In the genomic region with DNA sequence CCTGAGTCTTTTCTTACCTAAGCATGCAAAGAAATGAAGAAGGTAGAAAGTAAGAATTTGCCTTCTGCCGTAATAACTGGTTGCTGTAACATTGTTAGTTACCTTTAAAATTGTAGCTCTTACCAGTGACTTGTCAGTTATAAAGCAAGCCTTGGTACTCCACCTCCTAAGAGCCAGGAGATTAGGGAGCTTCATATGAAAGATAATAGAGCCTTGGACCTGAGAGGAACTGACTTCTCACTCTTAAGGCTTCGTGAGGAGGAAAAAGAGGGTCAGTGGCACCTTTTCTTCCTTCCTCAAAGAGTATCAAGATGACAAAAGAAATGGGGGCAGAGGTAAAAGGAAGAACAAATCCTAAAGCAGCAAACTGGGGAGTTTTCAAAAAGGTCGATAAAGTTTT, we compare ENCODE assay signal across 18 cellular contexts.
A peak's percentile ranks its signal among the peaks of the same experiment; 100 is the strongest.
DNase-seq lines count a peak whose midpoint lies in the region; ATAC-seq and TF ChIP-seq lines count a peak whose summit lies in the region.
"Had no signal": no experiment of that assay in that cellular context is flagged by ENCODE, and none has a peak within 500 bp of the region (broad histone marks: within the 10 kb centered on the region; RNA-seq: fewer than 3 reads in every experiment).

No MANE protein-coding gene starts in this region.

- H3K9me3 ChIP-seq in NT2/D1 (ENCODE audit: insufficient read depth, low read length) (no peaks in the 10 kb centered on the region), spleen (peaks cover 0 to 4% (median 0%) of the 10 kb centered on the region in 8 donors)
- H3K9me3 ChIP-seq in CD4-positive, alpha-beta T cell (ENCODE audit: control insufficient read depth, low read length), result no peaks in the 10 kb centered on the region
- H3K9me3 ChIP-seq: Caco-2 had no signal

- H3K4me1 Mint-ChIP-seq in CD4-positive, alpha-beta T cell (ENCODE audit: low read depth), result no peaks in the 10 kb centered on the region
- H3K4me1 Mint-ChIP-seq: brain had no signal

- no peak overlapping the region for H3K27ac Mint-ChIP-seq in CD4-positive, alpha-beta T cell
- H3K27ac Mint-ChIP-seq: brain; natural killer cell treated with Interleukin-12 subunit alpha and Interleukin-12 subunit beta and Interleukin-15 and Interleukin-18, amount 100 ng/mL, for 72 hours; progenitor cell of endocrine pancreas had no signal

- no peak for ATAC-seq in HG02970 (IDR thresholded peaks at IDR 0.05; ENCODE audit: low FRiP score, unreplicated experiment)
- no peak for ATAC-seq in GM19397 (IDR thresholded peaks at IDR 0.05; ENCODE audit: unreplicated experiment)
- ATAC-seq in CD4-positive, alpha-beta T cell (ENCODE audit: poor library complexity), result no peak
- ATAC-seq: natural killer cell treated with Interleukin-12 subunit alpha and Interleukin-12 subunit beta and Interleukin-15 and Interleukin-18, amount 100 ng/mL, for 72 hours had no signal

- 6 to 38% (median 26%) methylated on average over 3 of the region's 3 CpGs for whole genome bisulfite sequencing in spleen, 5 donors

- H3K4me3 ChIP-seq in H7 (ENCODE audit: insufficient read depth, low read depth, low read length), result no peak overlapping the region
- H3K4me3 ChIP-seq in NT2/D1 (ENCODE audit: insufficient read length, low read depth), result no peak overlapping the region
- peak overlapping the region in 1 of 8 donors; percentile 16 for H3K4me3 ChIP-seq in spleen

- TF ChIP-seq CTCF in spleen (IDR thresholded peaks at IDR 0.05 in 8 of 11, conservative IDR thresholded peaks at IDR 0.05 in 3 of 11), result no peak
- TF ChIP-seq CTCF in CD4-positive, alpha-beta T cell (IDR thresholded peaks at IDR 0.05), result no peak

- H3K27ac ChIP-seq in spleen, result peak overlapping the region in 7 of 8 donors; percentile 4 to 82 (median 58)
- H3K27ac ChIP-seq in CD4-positive, alpha-beta T cell (ENCODE audit: low read depth, low read length), result no peak overlapping the region

- H3K9me3 Mint-ChIP-seq in CD4-positive, alpha-beta T cell, result no peaks in the 10 kb centered on the region
- H3K9me3 Mint-ChIP-seq: brain; natural killer cell treated with Interleukin-12 subunit alpha and Interleukin-12 subunit beta and Interleukin-15 and Interleukin-18, amount 100 ng/mL, for 72 hours had no signal

- H3K36me3 ChIP-seq in H7 (replicated peaks; ENCODE audit: control insufficient read depth, insufficient read depth, low read length) (no peaks in the 10 kb centered on the region), NT2/D1 (ENCODE audit: insufficient read depth, insufficient read length, low read length) (no peaks in the 10 kb centered on the region), spleen (no peaks in the 10 kb centered on the region)

- TF ChIP-seq POLR2A in spleen (IDR thresholded peaks at IDR 0.05), result no peak

- H3K27me3 Mint-ChIP-seq in CD4-positive, alpha-beta T cell, result no peaks in the 10 kb centered on the region
- H3K27me3 Mint-ChIP-seq: natural killer cell treated with Interleukin-12 subunit alpha and Interleukin-12 subunit beta and Interleukin-15 and Interleukin-18, amount 100 ng/mL, for 72 hours had no signal

- no peak overlapping the region for H3K9ac ChIP-seq in NT2/D1 (ENCODE audit: insufficient read length, low read depth)

- CTCF ChIA-PET in CD4-positive, alpha-beta T cell (lab: Charles Lee), result no interaction called here

- DNase-seq in H7 (peak; percentile 16), NT2/D1 (ENCODE audit: low read depth, low spot score) (peak; percentile 18), iPS DF 19.7 (ENCODE audit: low read depth, low spot score) (peak; percentile 35), spleen (no peak)
- DNase-seq in activated naive CD4-positive, alpha-beta T cell treated with anti-CD3 and anti-CD28 coated beads, Interleukin-2, amount 50 U/mL, for 16 hours, result no peak
- no peak for DNase-seq in CD4-positive, alpha-beta T cell
- DNase-seq: Caco-2; head of caudate nucleus; kidney; NCI-H146; NCI-H774; stimulated activated CD4-positive, alpha-beta T cell treated with anti-CD3 and anti-CD28 coated beads, Interleukin-4, amount 100 ng/mL, for 1 hour; T1000 had no signal

- intact Hi-C loops in spleen (cut with DNase I; ENCODE audit: low total_unique reads), result no loop called here
- intact Hi-C loops in CD4-positive, alpha-beta T cell (cut with DNase I, micrococcal nuclease), result no loop called here

- H3K27me3 ChIP-seq in H7 (ENCODE audit: control insufficient read depth, insufficient read depth, low read length) (no peaks in the 10 kb centered on the region), NT2/D1 (ENCODE audit: insufficient read depth, insufficient read length) (no peaks in the 10 kb centered on the region), spleen (replicated peaks in 1 of 7) (no peaks in the 10 kb centered on the region)
- H3K27me3 ChIP-seq in CD4-positive, alpha-beta T cell (ENCODE audit: control insufficient read depth, insufficient read depth, low read length), result no peaks in the 10 kb centered on the region

- H3K4me1 ChIP-seq in NT2/D1 (ENCODE audit: insufficient read depth, insufficient read length), result peaks cover 4% of the 10 kb centered on the region
- H3K4me1 ChIP-seq in spleen, result peaks cover 0 to 44% (median 12%) of the 10 kb centered on the region in 6 donors
- H3K4me1 ChIP-seq: Caco-2 had no signal

- no peak overlapping the region for H3K4me3 Mint-ChIP-seq in CD4-positive, alpha-beta T cell
- H3K4me3 Mint-ChIP-seq: natural killer cell treated with Interleukin-12 subunit alpha and Interleukin-12 subunit beta and Interleukin-15 and Interleukin-18, amount 100 ng/mL, for 72 hours had no signal

- H3K36me3 Mint-ChIP-seq in CD4-positive, alpha-beta T cell (ENCODE audit: low read depth), result no peaks in the 10 kb centered on the region
- H3K36me3 Mint-ChIP-seq: brain; natural killer cell treated with Interleukin-12 subunit alpha and Interleukin-12 subunit beta and Interleukin-15 and Interleukin-18, amount 100 ng/mL, for 72 hours had no signal

- POLR2A ChIA-PET in CD4-positive, alpha-beta T cell (lab: Charles Lee), result no interaction called here

Comparison
In these comparisons a context has a peak if more than half of its experiments do, and no peak if none do; other contexts are left out.
1. DNase-seq: peak in H7 (single experiment), NT2/D1 (single experiment) and iPS DF 19.7 (single experiment); none in spleen (single experiment), activated naive CD4-positive, alpha-beta T cell treated with anti-CD3 and anti-CD28 coated beads, Interleukin-2, amount 50 U/mL, for 16 hours (single experiment) and CD4-positive, alpha-beta T cell (0 of 10).